In the genomic region with DNA sequence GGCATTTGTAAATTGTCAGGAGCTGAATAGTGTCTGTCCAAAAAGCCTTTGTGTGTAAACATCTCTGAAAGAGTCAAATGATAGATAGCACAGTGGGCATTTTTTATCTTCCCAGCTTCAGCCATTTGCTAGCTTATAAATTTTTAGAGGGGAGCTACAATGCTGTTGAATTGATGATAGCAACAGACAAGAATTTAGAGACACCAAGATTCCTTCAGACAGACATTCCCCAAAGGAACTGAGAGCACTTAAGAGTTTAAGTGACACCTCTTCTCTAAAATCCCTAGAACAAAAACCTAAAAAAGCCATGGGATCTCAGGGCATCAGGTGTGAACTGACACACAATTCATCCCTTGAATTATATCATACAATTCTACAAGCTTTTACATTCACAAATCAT, we compare ENCODE assay signal across 23 cellular contexts.
A peak's percentile ranks its signal among the peaks of the same experiment; 100 is the strongest.
DNase-seq lines count a peak whose midpoint lies in the region.
"Had no signal": no experiment of that assay in that cellular context is flagged by ENCODE, and none has a peak within 500 bp of the region (broad histone marks: within the 10 kb centered on the region; RNA-seq: fewer than 3 reads in every experiment).

No MANE protein-coding gene starts in this region.

- H3K27ac ChIP-seq in GM23248: no peak overlapping the region
- peak overlapping the region; percentile 38 for H3K27ac ChIP-seq in mesendoderm (ENCODE audit: low read depth, low read length)
- H3K27ac ChIP-seq: 22Rv1, A549, BLaER1 had no signal

- H3K4me3 ChIP-seq in GM23248: no peak overlapping the region
- H3K4me3 ChIP-seq in mesendoderm (ENCODE audit: low read length): no peak overlapping the region
- no peak overlapping the region for H3K4me3 ChIP-seq in neuron (ENCODE audit: low read length)
- H3K4me3 ChIP-seq: A549, BLaER1, GM12878 had no signal

- H3K4ac ChIP-seq in mesendoderm (ENCODE audit: low read depth, low read length): no peak overlapping the region

- H2BK5ac ChIP-seq in mesendoderm (ENCODE audit: low read length): no peak overlapping the region

- H2BK15ac ChIP-seq in mesendoderm (replicated peaks; ENCODE audit: low read depth): no peak overlapping the region

- H3K79me2 ChIP-seq in GM23248 (ENCODE audit: insufficient read depth) (no peaks in the 10 kb centered on the region), mesendoderm (ENCODE audit: control insufficient read depth, insufficient read depth, low read length) (no peaks in the 10 kb centered on the region)

- H3K9ac ChIP-seq in GM23248 (no peak overlapping the region), mesendoderm (ENCODE audit: low read length) (no peak overlapping the region)
- H3K9ac ChIP-seq: BLaER1 had no signal

- H3F3A ChIP-seq in GM23248 (ENCODE audit: insufficient read depth): no peaks in the 10 kb centered on the region

- intact Hi-C loops in posterior vena cava (cut with DNase I): no loop called here

- H4K20me1 ChIP-seq in GM23248 (ENCODE audit: insufficient read depth): no peaks in the 10 kb centered on the region
- H4K20me1 ChIP-seq: BLaER1 had no signal

- H3K36me3 ChIP-seq in GM23248 (ENCODE audit: low read depth): no peaks in the 10 kb centered on the region
- no peaks in the 10 kb centered on the region for H3K36me3 ChIP-seq in mesendoderm (ENCODE audit: control insufficient read depth, insufficient read depth, low read length)
- no peaks in the 10 kb centered on the region for H3K36me3 ChIP-seq in neuron (ENCODE audit: insufficient read depth, low read length)
- H3K36me3 ChIP-seq: BE2C, BLaER1 had no signal

- H3K27me3 ChIP-seq in GM23248 (replicated peaks; ENCODE audit: insufficient read depth): no peaks in the 10 kb centered on the region
- no peaks in the 10 kb centered on the region for H3K27me3 ChIP-seq in mesendoderm (ENCODE audit: insufficient read depth, low read length, poor library complexity)
- no peaks in the 10 kb centered on the region for H3K27me3 ChIP-seq in neuron (ENCODE audit: insufficient read depth, low read length)
- H3K27me3 ChIP-seq: BE2C, BLaER1 had no signal

- peak overlapping the region; percentile 45; the same call in 1 of the 2 replicates for H2AFZ ChIP-seq in GM23248
- H2AFZ ChIP-seq in neuron (ENCODE audit: low read depth, low read length): peak overlapping the region; percentile 49

- no peak for DNase-seq in GM23248
- DNase-seq in mesendoderm: peak; percentile 83
- no peak for DNase-seq in posterior vena cava (ENCODE audit: low spot score)
- no peak for DNase-seq in NCI-H2196 treated with DMSO at 0.1 percent for 48 hours (lab: John Stamatoyannopoulos, UW; ENCODE audit: unreplicated experiment)
- no peak for DNase-seq in AG20443 (ENCODE audit: low spot score)
- DNase-seq: BE2C; C1 segment of cervical spinal cord; CD4-positive, alpha-beta memory T cell; CD4-positive, CD25-positive, alpha-beta regulatory T cell; CD8-positive, alpha-beta memory T cell; COR-L47; DMS 273 treated with DMSO at 0.1 percent for 48 hours; DMS153; DMS53; DMS79; DND-41; EL; GDM1 had no signal

- no peak overlapping the region for H3K56ac ChIP-seq in mesendoderm (ENCODE audit: low read length)

- H3K9me2 ChIP-seq in GM23248 (ENCODE audit: insufficient read depth): no peaks in the 10 kb centered on the region

- no peak overlapping the region for H4K8ac ChIP-seq in mesendoderm (ENCODE audit: low read depth, low read length)

- no peaks in the 10 kb centered on the region for H3K9me3 ChIP-seq in GM23248 (ENCODE audit: low read depth)
- no peaks in the 10 kb centered on the region for H3K9me3 ChIP-seq in neuron (ENCODE audit: low read length)
- H3K9me3 ChIP-seq: A549, BE2C, BLaER1 had no signal

- in situ Hi-C loops in GM23248 (cut with MboI): no loop called here

- H3K4me1 ChIP-seq in GM23248 (ENCODE audit: insufficient read depth) (0 out of 2 replicates have a peak, but pooled peaks cover 4% of the 10 kb centered on the region), mesendoderm (ENCODE audit: control insufficient read depth, low read depth, low read length) (no peaks in the 10 kb centered on the region), neuron (ENCODE audit: insufficient read depth, low read length) (no peaks in the 10 kb centered on the region)
- H3K4me1 ChIP-seq: A549, BE2C, BLaER1 had no signal

- H3K23ac ChIP-seq in mesendoderm (ENCODE audit: low read length): no peak overlapping the region

- H3K4me2 ChIP-seq in GM23248 (ENCODE audit: unreplicated experiment): no peak overlapping the region
- no peak overlapping the region for H3K4me2 ChIP-seq in mesendoderm (ENCODE audit: low read length)
- H3K4me2 ChIP-seq: A549, BLaER1 had no signal

- H4K5ac ChIP-seq in mesendoderm (ENCODE audit: low read length): no peak overlapping the region

- H3K79me1 ChIP-seq in mesendoderm (ENCODE audit: low read length): no peaks in the 10 kb centered on the region

- H2BK120ac ChIP-seq in mesendoderm (ENCODE audit: low read depth, low read length): no peak overlapping the region

- H2AK5ac ChIP-seq in mesendoderm (ENCODE audit: low read length): no peak overlapping the region

- no peak overlapping the region for H3K18ac ChIP-seq in mesendoderm (ENCODE audit: low read length)
